ENCODE assay signal across 8 cellular contexts in the genomic region with DNA sequence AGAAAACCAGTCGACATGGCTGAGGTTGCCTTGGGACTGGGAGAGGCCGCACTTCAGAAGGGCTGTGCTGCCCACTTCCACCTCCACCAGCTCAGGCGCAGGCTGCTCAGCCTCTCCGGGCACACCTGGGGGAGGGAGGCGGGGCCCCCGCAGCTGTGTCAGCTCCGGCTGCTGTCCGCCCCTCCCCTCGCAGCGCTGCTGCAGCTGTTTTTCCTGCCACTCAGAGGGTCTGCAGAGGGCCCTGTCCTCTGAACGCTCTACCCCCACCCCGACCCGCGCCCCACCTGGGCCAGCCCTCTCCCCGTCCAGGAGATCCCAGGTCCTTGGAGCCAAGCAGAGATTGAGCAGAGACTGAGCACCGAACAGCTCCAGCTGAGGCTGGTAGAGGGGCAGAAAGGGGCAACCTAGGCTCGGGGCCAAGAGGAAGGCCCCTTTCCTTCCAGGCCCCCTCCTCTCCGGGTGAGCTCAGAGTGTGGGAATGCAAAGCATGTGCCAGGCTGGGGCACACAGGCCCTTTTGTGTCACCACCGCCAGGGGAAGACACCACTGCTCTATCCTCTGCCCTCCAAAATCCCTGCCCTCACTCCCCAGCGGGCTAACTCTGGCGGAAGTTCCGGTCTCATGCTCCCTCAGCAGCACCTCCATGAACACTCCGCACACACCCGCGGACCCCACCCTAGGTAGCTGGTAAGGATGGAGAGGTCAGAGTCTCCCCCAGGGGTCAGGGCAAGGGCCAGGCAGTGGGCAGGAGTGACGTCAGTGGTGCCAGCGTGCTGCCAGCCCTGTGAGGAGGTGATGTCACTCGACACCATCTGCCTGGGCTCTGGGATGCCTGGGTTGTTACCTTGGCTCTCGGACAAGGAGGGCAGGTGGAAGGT. TPM values are rescaled to one million over a fixed set of nuclear protein-coding genes. Genes with fewer than 3 reads are reported as not detected.
A peak's percentile ranks its signal among the peaks of the same experiment; 100 is the strongest.
DNase-seq lines count a peak whose midpoint lies in the region; ATAC-seq, FAIRE-seq and TF ChIP-seq lines count a peak whose summit lies in the region.

No MANE protein-coding gene starts in this region.

- peak in 1 of 2 experiments; percentile 41 for TF ChIP-seq CTCF in brain (conservative IDR thresholded peaks at IDR 0.05)

- WGBS in small intestine, 3 donors = 2 to 8% (median 3%) methylated on average over 25 to 29 of the region's 29 CpGs

- peaks cover 0 to 2% (median 0%) of the 10 kb centered on the region in 5 experiments for H3K9me3 Mint-ChIP-seq in brain

- H3K27ac ChIP-seq in small intestine (ENCODE audit: low read depth in 1 of 2, low read length in 1 of 2) = peak overlapping the region in 1 of 2 donors; percentile 72

- peaks cover 4 to 9% of the 10 kb centered on the region in 2 donors for H3K27me3 ChIP-seq in small intestine (ENCODE audit: control insufficient read depth in 2 of 2, insufficient read depth in 2 of 2, low read length in 2 of 2)

- peaks cover 48% of the 10 kb centered on the region for H3K4me1 Mint-ChIP-seq in brain

- FAIRE-seq in small intestine (lab: Jason Lieb, UNC) = no peak

- H3K36me3 ChIP-seq in small intestine (ENCODE audit: control insufficient read depth in 2 of 2, insufficient read depth in 2 of 2, low read length in 2 of 2) = no peaks in the 10 kb centered on the region

- ATAC-seq in GM21723 (IDR thresholded peaks at IDR 0.05; ENCODE audit: unreplicated experiment) (peak; percentile 34), HG03025 (IDR thresholded peaks at IDR 0.05; ENCODE audit: low FRiP score, unreplicated experiment) (no peak), HG03097 (IDR thresholded peaks at IDR 0.05; ENCODE audit: low FRiP score, unreplicated experiment) (no peak)

- H3K27ac Mint-ChIP-seq in brain = peak overlapping the region in 3 of 5 experiments; percentile 21 to 42 (median 30)

- H3K27me3 Mint-ChIP-seq in brain = peaks cover 3% of the 10 kb centered on the region

- no peaks in the 10 kb centered on the region for H3K4me1 ChIP-seq in small intestine (ENCODE audit: control insufficient read depth in 2 of 2, insufficient read depth in 1 of 2, low read depth in 1 of 2, low read length in 1 of 2)

- TF ChIP-seq POLR2A in Raji (IDR thresholded peaks at IDR 0.05; ENCODE audit: insufficient read depth, low read depth, low read length) = peak; percentile 45; the same call in 1 of the 2 replicates

- H3K36me3 Mint-ChIP-seq in brain = no peaks in the 10 kb centered on the region

- peak overlapping the region; percentile 80 to 84 (median 81) for H3K4me3 Mint-ChIP-seq in brain

- H3K4me3 ChIP-seq in small intestine (ENCODE audit: low read depth in 1 of 2, low read length in 2 of 2) = peak overlapping the region; percentile 7 to 19

- DNase-seq in AG08395 (ENCODE audit: low spot score) (peak; percentile 31), iPS-NIHi11 (ENCODE audit: low spot score) (peak; percentile 79), small intestine (no peak)

- no peaks in the 10 kb centered on the region for H3K9me3 ChIP-seq in small intestine (ENCODE audit: control insufficient read depth, low read depth)

RNA-seq across cellular contexts. Expression of a gene that starts 1.6 kb away (rescaled TPM):
- polyA plus RNA-seq in brain (ENCODE audit: insufficient read depth, low read depth, low replicate concordance) (58.3 TPM), small intestine (10 to 100 TPM in 1 of 3 donors, 1 to 10 TPM in 2; 1.1 to 82.3 (median 2.7) TPM)

RNA-seq across cellular contexts. Expression of a gene that starts 18.9 kb away (rescaled TPM):
- polyA plus RNA-seq in brain (ENCODE audit: insufficient read depth, low read depth, low replicate concordance) (52.0 TPM), small intestine (10 to 100 TPM in 1 of 3 donors, 1 to 10 TPM in 2; 6.5 to 27.3 (median 7.8) TPM)

RNA-seq across cellular contexts. Expression of a gene that starts 25.3 kb away (rescaled TPM):
- 13.2 TPM for polyA plus RNA-seq in brain (ENCODE audit: insufficient read depth, low read depth, low replicate concordance)
- polyA plus RNA-seq in small intestine = 10 to 100 TPM in 1 of 3 donors, 1 to 10 TPM in 1, under 1 TPM in 1; 0.89 to 22.5 (median 7.3) TPM

RNA-seq across cellular contexts. Expression of a gene that starts 31.1 kb away (rescaled TPM):
- polyA plus RNA-seq in brain (ENCODE audit: insufficient read depth, low read depth, low replicate concordance) (not detected), small intestine (under 1 TPM in 1 of 3 donors, not detected in 2; 0.03 TPM)
